21 cellular contexts compared by ENCODE assay signal in genomic region chr22:38038890-38039812, GRCh38. TPM values are rescaled to one million over a fixed set of nuclear protein-coding genes. Genes with fewer than 3 reads are reported as not detected.
DNase-seq lines count a peak whose midpoint lies in the region; ATAC-seq and TF ChIP-seq lines count a peak whose summit lies in the region.
"Had no signal": no experiment of that assay in that cellular context is flagged by ENCODE, and none has a peak within 500 bp of the region (broad histone marks: within the 10 kb centered on the region; RNA-seq: fewer than 3 reads in every experiment).

No MANE protein-coding gene starts in this region.

- H3K27me3 ChIP-seq in gastroesophageal sphincter (no peaks in the 10 kb centered on the region), osteoblast (ENCODE audit: insufficient read depth, low read length) (no peaks in the 10 kb centered on the region)

- peak overlapping the region; percentile 99 for H3K27ac ChIP-seq in angular gyrus (ENCODE audit: low read depth, low read length)
- peak overlapping the region in 3 of 4 donors; percentile 70 to 80 (median 73) for H3K27ac ChIP-seq in gastroesophageal sphincter
- no peak overlapping the region for H3K27ac ChIP-seq in osteoblast (ENCODE audit: low read depth, low read length)
- H3K27ac ChIP-seq in temporal lobe (ENCODE audit: low read depth, low read length): peak overlapping the region; percentile 100
- H3K27ac ChIP-seq: VCaP had no signal

- CTCF ChIA-PET in Calu3 (lab: Charles Lee): no interaction called here

- no peak overlapping the region for H3K4me3 Mint-ChIP-seq in Calu3 (ENCODE audit: low read depth, unreplicated experiment)
- H3K4me3 Mint-ChIP-seq in activated T-cell treated with anti-CD3 and anti-CD28 coated beads, Interleukin-2, amount 50 U/mL, for 72 hours: no peak overlapping the region
- H3K4me3 Mint-ChIP-seq: CD14-positive monocyte, nephron, T-cell had no signal

- peaks cover 20% of the 10 kb centered on the region for H3K27me3 Mint-ChIP-seq in Calu3 (ENCODE audit: unreplicated experiment)
- H3K27me3 Mint-ChIP-seq in activated T-cell treated with anti-CD3 and anti-CD28 coated beads, Interleukin-2, amount 50 U/mL, for 72 hours (ENCODE audit: low read depth): no peaks in the 10 kb centered on the region

- H3K36me3 ChIP-seq in gastroesophageal sphincter (no peaks in the 10 kb centered on the region), osteoblast (ENCODE audit: insufficient read depth, low read length) (no peaks in the 10 kb centered on the region)

- WGBS in gastroesophageal sphincter (ENCODE audit: low coverage in 1 of 2), 2 donors: 20 to 75% methylated on average over 1 to 4 of the region's 46 CpGs

- H3K9me3 ChIP-seq in gastroesophageal sphincter (no peaks in the 10 kb centered on the region), osteoblast (ENCODE audit: low read depth, low read length) (no peaks in the 10 kb centered on the region)

- peak overlapping the region; percentile 9 for H3K4me2 ChIP-seq in osteoblast (ENCODE audit: insufficient read depth, low read length)

- peaks cover 8% of the 10 kb centered on the region for H3K36me3 Mint-ChIP-seq in Calu3 (ENCODE audit: insufficient read depth, unreplicated experiment)
- H3K36me3 Mint-ChIP-seq in activated T-cell treated with anti-CD3 and anti-CD28 coated beads, Interleukin-2, amount 50 U/mL, for 72 hours (ENCODE audit: insufficient read depth in 2 of 2): no peaks in the 10 kb centered on the region
- H3K36me3 Mint-ChIP-seq: CD14-positive monocyte, T-cell had no signal

- H4K20me1 ChIP-seq in osteoblast (ENCODE audit: insufficient read depth, low read length): no peaks in the 10 kb centered on the region

- no peak for TF ChIP-seq EP300 in gastroesophageal sphincter (IDR thresholded peaks at IDR 0.05)

- peaks cover 12% of the 10 kb centered on the region for H3K4me1 Mint-ChIP-seq in Calu3 (ENCODE audit: low read depth, unreplicated experiment)
- H3K4me1 Mint-ChIP-seq in activated T-cell treated with anti-CD3 and anti-CD28 coated beads, Interleukin-2, amount 50 U/mL, for 72 hours (ENCODE audit: low read depth): no peaks in the 10 kb centered on the region
- H3K4me1 Mint-ChIP-seq: T-cell had no signal

- intact Hi-C loops in Calu3 (cut with micrococcal nuclease; ENCODE audit: unreplicated experiment): no loop called here

- no TSS peak for BruUV-seq in Calu3 (replicated peaks; lab: Mats Ljungman, UMichigan)

- ATAC-seq in gastroesophageal sphincter: no peak
- no peak for ATAC-seq in activated T-cell treated with anti-CD3 and anti-CD28 coated beads, Interleukin-2, amount 50 U/mL, for 72 hours (replicated peaks in 1 of 2)
- ATAC-seq: T-cell had no signal

- TF ChIP-seq CTCF in gastroesophageal sphincter (IDR thresholded peaks at IDR 0.05) (no peak), osteoblast (IDR thresholded peaks at IDR 0.05; ENCODE audit: extremely low read depth, low read depth, low read length) (no peak), Calu3 (IDR thresholded peaks at IDR 0.05; ENCODE audit: unreplicated experiment) (no peak)

- DNase-seq in osteoblast (ENCODE audit: insufficient read length, low spot score, missing footprints) (peak; percentile 44), Calu3 (no peak), iPS-NIHi11 (ENCODE audit: low spot score) (no peak), cerebellar cortex (ENCODE audit: low spot score) (no peak)
- DNase-seq in activated T-cell treated with anti-CD3 and anti-CD28 coated beads, Interleukin-2, amount 50 U/mL, for 72 hours: no peak
- DNase-seq: activated gamma-delta T cell; GF-D8; Kasumi-1; kidney glomerular epithelial cell; NCI-H1092 treated with DMSO at 0.1 percent for 48 hours; NCI-H526; stimulated activated naive CD4-positive, alpha-beta T cell treated with Interleukin-2 at 50 U/mL for 16 hours; T-cell had no signal

- no peak overlapping the region for H3K27ac Mint-ChIP-seq in Calu3 (ENCODE audit: unreplicated experiment)
- no peak overlapping the region for H3K27ac Mint-ChIP-seq in activated T-cell treated with anti-CD3 and anti-CD28 coated beads, Interleukin-2, amount 50 U/mL, for 72 hours
- H3K27ac Mint-ChIP-seq: nephron, T-cell had no signal

- no peak overlapping the region for H2AFZ ChIP-seq in osteoblast (ENCODE audit: low read length)

- TF ChIP-seq POLR2A in gastroesophageal sphincter (IDR thresholded peaks at IDR 0.05): no peak

- no peaks in the 10 kb centered on the region for H3K9me3 Mint-ChIP-seq in Calu3 (ENCODE audit: low read depth, unreplicated experiment)
- no peaks in the 10 kb centered on the region for H3K9me3 Mint-ChIP-seq in activated T-cell treated with anti-CD3 and anti-CD28 coated beads, Interleukin-2, amount 50 U/mL, for 72 hours
- H3K9me3 Mint-ChIP-seq: nephron, T-cell had no signal

- H3K4me3 ChIP-seq in gastroesophageal sphincter: peak overlapping the region in 1 of 2 donors; percentile 21
- H3K4me3 ChIP-seq in osteoblast (ENCODE audit: insufficient read depth, low read length): no peak overlapping the region

- no peaks in the 10 kb centered on the region for H3K79me2 ChIP-seq in osteoblast (ENCODE audit: insufficient read depth, low read length)

- H3K4me1 ChIP-seq in gastroesophageal sphincter (peaks cover 3 to 41% (median 4%) of the 10 kb centered on the region in 3 donors), osteoblast (ENCODE audit: insufficient read depth, low read length) (peaks cover 9% of the 10 kb centered on the region)

RNA-seq across cellular contexts. Expression of gene PICK1, which starts 18.1 kb away (rescaled TPM):
- total RNA-seq in gastroesophageal sphincter: 10 to 100 TPM; 20.3 to 35.3 (median 25.7) TPM
- 14.4 and 15.6 TPM in 2 replicates for total RNA-seq in osteoblast
- total RNA-seq in temporal lobe: 21.6 TPM
- total RNA-seq in Calu3 (2022): 54.2 and 58.3 TPM in 2 replicates
- total RNA-seq in activated T-cell treated with anti-CD3 and anti-CD28 coated beads, Interleukin-2, amount 50 U/mL, for 72 hours: 10 to 100 TPM; 21.2 to 24.2 TPM

RNA-seq across cellular contexts. Expression of gene SLC16A8, which starts 44.8 kb away (rescaled TPM):
- total RNA-seq in gastroesophageal sphincter: not detected
- not detected in 2 replicates for total RNA-seq in osteoblast
- 1.2 TPM for total RNA-seq in temporal lobe
- total RNA-seq in Calu3 (2022): not detected in 2 replicates
- not detected for total RNA-seq in activated T-cell treated with anti-CD3 and anti-CD28 coated beads, Interleukin-2, amount 50 U/mL, for 72 hours
- total RNA-seq: H1, renal cortical epithelial cell had no signal

RNA-seq across cellular contexts. Expression of gene SOX10, which starts 54.8 kb away (rescaled TPM):
- 10 to 100 TPM in 1 of 4 donors, 1 to 10 TPM in 3; 6.9 to 16.0 (median 9.2) TPM for total RNA-seq in gastroesophageal sphincter
- not detected in 2 replicates for total RNA-seq in osteoblast
- 5.2 TPM for total RNA-seq in temporal lobe
- total RNA-seq in Calu3 (2022): not detected in 2 replicates
- total RNA-seq in activated T-cell treated with anti-CD3 and anti-CD28 coated beads, Interleukin-2, amount 50 U/mL, for 72 hours: not detected
- total RNA-seq: renal cortical epithelial cell, T-cell had no signal
